Comparison of ENCODE assay signal across 8 cellular contexts in genomic region chr9:127980056-127980705, GRCh38. TPM values are rescaled to one million over a fixed set of nuclear protein-coding genes. Genes with fewer than 3 reads are reported as not detected.
DNase-seq lines count a peak whose midpoint lies in the region; ATAC-seq and TF ChIP-seq lines count a peak whose summit lies in the region.

No MANE protein-coding gene starts in this region.

- peak overlapping the region; percentile 81; the same call in 1 of the 2 replicates for H3K27ac ChIP-seq in HEK293 (ENCODE audit: extremely low read depth, low read depth, low read length)

- no peaks in the 10 kb centered on the region for H3K9me3 ChIP-seq in HEK293 (ENCODE audit: control insufficient read depth, insufficient read depth, low read depth, low read length)

- peaks cover 6% of the 10 kb centered on the region; the same call in 1 of the 2 replicates for H3K4me1 ChIP-seq in HEK293 (ENCODE audit: control insufficient read depth, insufficient read depth, low read length)

- peak; percentile 15 to 20 for ATAC-seq in left cardiac atrium

- H3K36me3 ChIP-seq in HEK293 (ENCODE audit: control insufficient read depth in 2 of 2, insufficient read depth in 1 of 2, low read length in 2 of 2): peaks cover 0 to 3% of the 10 kb centered on the region in 2 experiments; a peak in 1 of 3 replicates

- DNase-seq in NCI-H1092 treated with DMSO at 0.1 percent for 48 hours (lab: John Stamatoyannopoulos, UW) (peak; percentile 27), NCI-H1092 (lab: John Stamatoyannopoulos, UW) (no peak), NCI-H345 treated with DMSO at 0.1 percent for 48 hours (lab: John Stamatoyannopoulos, UW; ENCODE audit: unreplicated experiment) (peak; percentile 18), left cardiac atrium (peak; percentile 60), retina (peak; percentile 74), amniotic stem cell (lab: John Stamatoyannopoulos, UW) (no peak)
- DNase-seq in activated naive CD4-positive, alpha-beta T cell treated with Interleukin-2 at 50 U/mL for 16 hours: peak; percentile 49

- peak overlapping the region; percentile 66 for H3K4me3 ChIP-seq in HEK293 (ENCODE audit: low read depth, low read length)

- CTCF ChIA-PET in HEK293 (lab: Yijun Ruan, JAX): interaction anchor here (1.0 to 10.0 kb wide), 6 partner anchors 31 to 145 kb away, joined by 3 to 94 read pairs (median 4); no protein-coding TSS in a partner anchor

- POLR2A ChIA-PET in HEK293 (lab: Yijun Ruan, JAX): interaction anchor here (0.5 to 2.8 kb wide), 15 partner anchors 10 to 391 kb away, joined by 3 to 19 read pairs (median 4); partner anchors contain the start of genes SLC25A25 and URM1

- no peak for TF ChIP-seq CTCF in HEK293 (tag by site-specific recombination; IDR thresholded peaks at IDR 0.05)

- intact Hi-C loops in left cardiac atrium (cut with DNase I): no loop called here

TF ChIP-seq in HEK293, 187 proteins besides CTCF, POLR2A, EP300 and RAD21:
- TF ChIP-seq, protein P1, sequence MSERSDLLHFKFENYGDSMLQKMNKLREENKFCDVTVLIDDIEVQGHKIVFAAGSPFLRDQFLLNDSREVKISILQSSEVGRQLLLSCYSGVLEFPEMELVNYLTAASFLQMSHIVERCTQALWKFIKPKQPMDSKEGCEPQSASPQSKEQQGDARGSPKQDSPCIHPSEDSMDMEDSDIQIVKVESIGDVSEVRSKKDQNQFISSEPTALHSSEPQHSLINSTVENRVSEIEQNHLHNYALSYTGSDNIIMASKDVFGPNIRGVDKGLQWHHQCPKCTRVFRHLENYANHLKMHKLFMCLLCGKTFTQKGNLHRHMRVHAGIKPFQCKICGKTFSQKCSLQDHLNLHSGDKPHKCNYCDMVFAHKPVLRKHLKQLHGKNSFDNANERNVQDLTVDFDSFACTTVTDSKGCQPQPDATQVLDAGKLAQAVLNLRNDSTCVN (tag by site-specific recombination; optimal IDR thresholded peaks at IDR 0.05): peak; percentile 62
- TF ChIP-seq KLF9 (tag by site-specific recombination; IDR thresholded peaks at IDR 0.05; ENCODE audit: low read depth) (peak; percentile 78), ZNF404 (tag by site-specific recombination; IDR thresholded peaks at IDR 0.05) (no peak), ZBTB20 (tag by site-specific recombination; IDR thresholded peaks at IDR 0.05) (peak; percentile 87), ZNF398 (tag by site-specific recombination; IDR thresholded peaks at IDR 0.05) (0 out of 2 replicates have a peak, but pooled peaks have one; percentile 3), ZNF335 (tag by site-specific recombination; conservative IDR thresholded peaks at IDR 0.05) (peak; percentile 68), SP3 (tag by site-specific recombination; IDR thresholded peaks at IDR 0.05) (peak; percentile 14; the same call in 1 of the 2 replicates), MEIS1 (CRISPR knock-in tag; IDR thresholded peaks at IDR 0.05; ENCODE audit: borderline replicate concordance) (no peak)
- TF ChIP-seq, protein P2, sequence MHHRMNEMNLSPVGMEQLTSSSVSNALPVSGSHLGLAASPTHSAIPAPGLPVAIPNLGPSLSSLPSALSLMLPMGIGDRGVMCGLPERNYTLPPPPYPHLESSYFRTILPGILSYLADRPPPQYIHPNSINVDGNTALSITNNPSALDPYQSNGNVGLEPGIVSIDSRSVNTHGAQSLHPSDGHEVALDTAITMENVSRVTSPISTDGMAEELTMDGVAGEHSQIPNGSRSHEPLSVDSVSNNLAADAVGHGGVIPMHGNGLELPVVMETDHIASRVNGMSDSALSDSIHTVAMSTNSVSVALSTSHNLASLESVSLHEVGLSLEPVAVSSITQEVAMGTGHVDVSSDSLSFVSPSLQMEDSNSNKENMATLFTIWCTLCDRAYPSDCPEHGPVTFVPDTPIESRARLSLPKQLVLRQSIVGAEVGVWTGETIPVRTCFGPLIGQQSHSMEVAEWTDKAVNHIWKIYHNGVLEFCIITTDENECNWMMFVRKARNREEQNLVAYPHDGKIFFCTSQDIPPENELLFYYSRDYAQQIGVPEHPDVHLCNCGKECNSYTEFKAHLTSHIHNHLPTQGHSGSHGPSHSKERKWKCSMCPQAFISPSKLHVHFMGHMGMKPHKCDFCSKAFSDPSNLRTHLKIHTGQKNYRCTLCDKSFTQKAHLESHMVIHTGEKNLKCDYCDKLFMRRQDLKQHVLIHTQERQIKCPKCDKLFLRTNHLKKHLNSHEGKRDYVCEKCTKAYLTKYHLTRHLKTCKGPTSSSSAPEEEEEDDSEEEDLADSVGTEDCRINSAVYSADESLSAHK (tag by site-specific recombination; IDR thresholded peaks at IDR 0.05): no peak

RNA-seq across cellular contexts. Expression of gene EEIG1, which starts 0.6 kb away (rescaled TPM):
- 10 to 100 TPM; 24.9 to 27.3 TPM for total RNA-seq in left cardiac atrium

RNA-seq across cellular contexts. Expression of gene DPM2, which starts 42.5 kb away (rescaled TPM):
- 10 to 100 TPM; 14.7 to 18.3 TPM for total RNA-seq in left cardiac atrium

RNA-seq across cellular contexts. Expression of gene PIP5KL1, which starts 49.6 kb away (rescaled TPM):
- total RNA-seq in left cardiac atrium: under 1 TPM; 0.50 to 0.99 TPM

Comparison
In these comparisons a context has a peak if more than half of its experiments do, and no peak if none do; other contexts are left out.
1. DNase-seq: peak in NCI-H1092 treated with DMSO at 0.1 percent for 48 hours (single experiment), NCI-H345 treated with DMSO at 0.1 percent for 48 hours (single experiment), activated naive CD4-positive, alpha-beta T cell treated with Interleukin-2 at 50 U/mL for 16 hours (single experiment), left cardiac atrium (single experiment) and retina (single experiment); none in NCI-H1092 (single experiment) and amniotic stem cell (single experiment).